22 cellular contexts compared by ENCODE assay signal in the genomic region with DNA sequence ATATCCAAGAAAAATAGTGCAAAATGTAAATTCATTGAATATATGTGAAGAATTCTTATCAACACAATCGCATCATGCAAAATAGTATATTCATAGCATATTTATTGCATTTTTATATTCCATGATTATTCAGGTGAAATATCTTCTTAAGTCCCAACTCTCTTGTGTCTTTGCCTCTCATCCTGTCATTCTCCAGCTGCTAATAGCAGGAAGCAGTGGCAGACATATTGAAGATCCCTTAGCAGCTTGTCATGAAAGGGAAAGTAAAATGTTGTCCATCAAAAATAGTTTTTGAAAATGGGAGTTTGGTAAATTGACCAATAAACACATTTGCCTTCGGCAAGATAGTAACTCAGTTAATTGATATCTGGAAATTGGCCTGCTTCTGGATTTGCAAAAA.
"Had no signal": no experiment of that assay in that cellular context is flagged by ENCODE, and none has a peak within 500 bp of the region (broad histone marks: within the 10 kb centered on the region; RNA-seq: fewer than 3 reads in every experiment).

No MANE protein-coding gene starts in this region.

- H3K27ac ChIP-seq: body of pancreas, left ventricle myocardium inferior had no signal

- H3K9me3 ChIP-seq: body of pancreas, stomach, suprapubic skin, transverse colon had no signal

- DNase-seq: activated CD4-positive, alpha-beta memory T cell treated with anti-CD3 and anti-CD28 coated beads, Interleukin-2, amount 10 ng/mL, durations not matched to agents 7 days and 5 days; activated CD4-positive, alpha-beta T cell treated with anti-CD3 and anti-CD28 coated beads for 48 hours; activated CD4-positive, CD25-positive, alpha-beta regulatory T cell; activated effector memory CD4-positive, alpha-beta T cell treated with anti-CD3 and anti-CD28 coated beads, Interleukin-2, amount 50 U/mL, for 16 hours; activated naive CD4-positive, alpha-beta T cell treated with anti-CD3 and anti-CD28 coated beads, Interleukin-2, amount 10 ng/mL, durations not matched to agents 7 days and 5 days; amygdala; body of pancreas; caudate nucleus; effector CD4-positive, alpha-beta T cell; foreskin melanocyte; glutamatergic neuron; hippocampal formation; left ventricle myocardium inferior; occipital lobe; posterior cingulate gyrus; small intestine; stimulated activated CD4-positive, alpha-beta T cell treated with anti-CD3 and anti-CD28 coated beads, Interleukin-2, amount 100 ng/mL, for 24 hours; stomach; T1000; transverse colon had no signal

- H3K36me3 ChIP-seq: left ventricle myocardium inferior, stomach, suprapubic skin, transverse colon had no signal

- H3K4me3 ChIP-seq: body of pancreas, left ventricle myocardium inferior, stomach, suprapubic skin, transverse colon had no signal

- H3K27me3 ChIP-seq: body of pancreas, stomach, suprapubic skin, transverse colon had no signal

- H3K4me1 ChIP-seq: body of pancreas had no signal

- ATAC-seq: body of pancreas, esophagus mucosa had no signal
